11 cellular contexts compared by ENCODE assay signal in genomic region chr3:121703973-121704372, GRCh38. TPM values are rescaled to one million over a fixed set of nuclear protein-coding genes. Genes with fewer than 3 reads are reported as not detected.
"Had no signal": no experiment of that assay in that cellular context is flagged by ENCODE, and none has a peak within 500 bp of the region (broad histone marks: within the 10 kb centered on the region; RNA-seq: fewer than 3 reads in every experiment).

No MANE protein-coding gene starts in this region.

- H3K4me3 ChIP-seq: GM23338 had no signal

- H3K27me3 Mint-ChIP-seq: IgD-negative memory B cell had no signal

- DNase-seq: H9, HCEC 1CT, HFFc6, KBM-7 had no signal

- FAIRE-seq: H1, H54, HepG2 had no signal

- H3K27ac Mint-ChIP-seq: GM23338, H9, HFFc6, IgD-negative memory B cell had no signal

- ATAC-seq: GM23338, HepG2 had no signal

- H3K27ac ChIP-seq: HL-60, KMS-11 had no signal

- H3K4me3 Mint-ChIP-seq: GM23338, H9, HFFc6, IgD-negative memory B cell had no signal

- H3K9me3 Mint-ChIP-seq: GM23338, HFFc6, IgD-negative memory B cell had no signal

RNA-seq across cellular contexts. Expression of gene HCLS1, which starts 43.3 kb away (rescaled TPM):
- total RNA-seq: HepG2 had no signal
